1 cellular context compared by ENCODE assay signal in genomic region chr7:86643478-86644281, GRCh38.
TF ChIP-seq lines count a peak whose summit lies in the region.

GRM3 (plus strand) TSS chr7:86643909; CDS start chr7:86765146, 121,237 bp downstream.

TF ChIP-seq in SK-N-SH treated with all-trans-retinoic acid at 6 μM for 48 hours, 23 proteins besides CTCF, POLR2A, EP300 and RAD21 (continued from another document):
- TF ChIP-seq POU6F1 (CRISPR knock-in tag; IDR thresholded peaks at IDR 0.05; ENCODE audit: borderline replicate concordance, low read depth) (no peak), ISL1 (CRISPR knock-in tag; IDR thresholded peaks at IDR 0.05) (no peak), CSRNP3 (CRISPR knock-in tag; IDR thresholded peaks at IDR 0.05) (no peak), PPARA (CRISPR knock-in tag; IDR thresholded peaks at IDR 0.05; ENCODE audit: borderline replicate concordance) (no peak), OSR1 (CRISPR knock-in tag; IDR thresholded peaks at IDR 0.05) (no peak), ARNTL (CRISPR knock-in tag; IDR thresholded peaks at IDR 0.05; ENCODE audit: borderline replicate concordance, low read depth) (no peak), ZNF8 (CRISPR knock-in tag; IDR thresholded peaks at IDR 0.05) (no peak), RARB (CRISPR knock-in tag; IDR thresholded peaks at IDR 0.05) (no peak), ZFP30 (CRISPR knock-in tag; IDR thresholded peaks at IDR 0.05) (no peak), ESRRG (CRISPR knock-in tag; IDR thresholded peaks at IDR 0.05) (no peak), ZNF565 (CRISPR knock-in tag; conservative IDR thresholded peaks at IDR 0.05; ENCODE audit: low read depth) (no peak)
